Comparison of ENCODE assay signal across 1 cellular context in genomic region chr4:110208419-110208818, GRCh38.
TF ChIP-seq lines count a peak whose summit lies in the region.

No MANE protein-coding gene starts in this region.

TF ChIP-seq in A549, 52 proteins besides CTCF, POLR2A, EP300 and RAD21 (continued from another document):
- TF ChIP-seq HMGXB4 (CRISPR knock-in tag; IDR thresholded peaks at IDR 0.05; ENCODE audit: borderline replicate concordance), result no peak
- TF ChIP-seq HES2 (IDR thresholded peaks at IDR 0.05), result no peak
